In genomic region chr10:1664565-1664964, GRCh38 we compare ENCODE assay signal across 28 cellular contexts.
"Had no signal": no experiment of that assay in that cellular context is flagged by ENCODE, and none has a peak within 500 bp of the region (broad histone marks: within the 10 kb centered on the region; RNA-seq: fewer than 3 reads in every experiment).

No MANE protein-coding gene starts in this region.

- H3K9me3 Mint-ChIP-seq: naive thymus-derived CD4-positive, alpha-beta T cell; natural killer cell treated with Interleukin-12 subunit alpha and Interleukin-12 subunit beta and Interleukin-15 and Interleukin-18, amount 100 ng/mL, for 72 hours; stimulated activated naive CD8-positive, alpha-beta T cell treated with anti-CD3 and anti-CD28 coated beads, Interleukin-15, Interleukin-2, amounts not matched to agents 100 ng/mL and 50 ng/mL, for 24 hours had no signal

- ATAC-seq: mucosa of descending colon; naive thymus-derived CD4-positive, alpha-beta T cell; natural killer cell treated with Interleukin-12 subunit alpha and Interleukin-12 subunit beta and Interleukin-15 and Interleukin-18, amount 100 ng/mL, for 72 hours; right cardiac atrium; sciatic nerve; upper lobe of right lung had no signal

- H3K36me3 ChIP-seq: left ventricle myocardium inferior, neural progenitor cell, ovary, prostate gland, suprapubic skin, thoracic aorta, tibial artery, upper lobe of right lung had no signal

- H3K27ac Mint-ChIP-seq: naive thymus-derived CD4-positive, alpha-beta T cell; natural killer cell treated with Interleukin-12 subunit alpha and Interleukin-12 subunit beta and Interleukin-15 and Interleukin-18, amount 100 ng/mL, for 72 hours; neural progenitor cell had no signal

- H3K4me1 Mint-ChIP-seq: naive thymus-derived CD4-positive, alpha-beta T cell had no signal

- H3K4me3 Mint-ChIP-seq: naive thymus-derived CD4-positive, alpha-beta T cell; natural killer cell treated with Interleukin-12 subunit alpha and Interleukin-12 subunit beta and Interleukin-15 and Interleukin-18, amount 100 ng/mL, for 72 hours; neural progenitor cell; stimulated activated naive CD8-positive, alpha-beta T cell treated with anti-CD3 and anti-CD28 coated beads, Interleukin-15, Interleukin-2, amounts not matched to agents 100 ng/mL and 50 ng/mL, for 24 hours had no signal

- H3K9ac ChIP-seq: neural progenitor cell had no signal

- H3K27me3 ChIP-seq: hepatocyte, neural progenitor cell, ovary, upper lobe of right lung had no signal

- H3K4me3 ChIP-seq: hepatocyte, left ventricle myocardium inferior, lung, mucosa of descending colon, neural progenitor cell, ovary, prostate gland, skin epidermis, suprapubic skin, thoracic aorta, tibial artery, upper lobe of right lung had no signal

- H3K36me3 Mint-ChIP-seq: naive thymus-derived CD4-positive, alpha-beta T cell; natural killer cell treated with Interleukin-12 subunit alpha and Interleukin-12 subunit beta and Interleukin-15 and Interleukin-18, amount 100 ng/mL, for 72 hours; neural progenitor cell had no signal

- H3K4me1 ChIP-seq: left ventricle myocardium inferior, neural progenitor cell, prostate gland, suprapubic skin, tibial artery, upper lobe of right lung had no signal

- H3K9me3 ChIP-seq: left ventricle myocardium inferior, mucosa of descending colon, ovary, prostate gland, suprapubic skin, thoracic aorta, tibial artery, upper lobe of right lung had no signal

- H3K4me2 ChIP-seq: hepatocyte, neural progenitor cell had no signal

- H3K79me2 ChIP-seq: hepatocyte had no signal

- DNase-seq: islet precursor cell; left ventricle myocardium inferior; mesendoderm; midbrain; mucosa of descending colon; naive thymus-derived CD4-positive, alpha-beta T cell; ovary; retina; right cardiac atrium; stimulated activated CD4-positive, alpha-beta T cell treated with anti-CD3 and anti-CD28 coated beads, Interleukin-12 subunit alpha, Interleukin-12 subunit beta, amount 100 ng/mL, for 4 hours; stimulated activated CD4-positive, alpha-beta T cell treated with anti-CD3 and anti-CD28 coated beads, Interleukin-15, amount 100 ng/mL, for 24 hours; stimulated activated CD4-positive, alpha-beta T cell treated with anti-CD3 and anti-CD28 coated beads, Interleukin-2, amount 100 ng/mL, for 24 hours; stimulated activated CD4-positive, alpha-beta T cell treated with anti-CD3 and anti-CD28 coated beads, Interleukin-4, amount 100 ng/mL, for 1 hour; stimulated activated naive CD4-positive, alpha-beta T cell; trophoblast cell; upper lobe of right lung had no signal

- H2AFZ ChIP-seq: hepatocyte, neural progenitor cell had no signal

- H3K27ac ChIP-seq: hepatocyte, left ventricle myocardium inferior, neural progenitor cell, ovary, prostate gland, skin epidermis, suprapubic skin, thoracic aorta, tibial artery, upper lobe of right lung had no signal

- FAIRE-seq: urothelium cell line had no signal
